In the genomic region with DNA sequence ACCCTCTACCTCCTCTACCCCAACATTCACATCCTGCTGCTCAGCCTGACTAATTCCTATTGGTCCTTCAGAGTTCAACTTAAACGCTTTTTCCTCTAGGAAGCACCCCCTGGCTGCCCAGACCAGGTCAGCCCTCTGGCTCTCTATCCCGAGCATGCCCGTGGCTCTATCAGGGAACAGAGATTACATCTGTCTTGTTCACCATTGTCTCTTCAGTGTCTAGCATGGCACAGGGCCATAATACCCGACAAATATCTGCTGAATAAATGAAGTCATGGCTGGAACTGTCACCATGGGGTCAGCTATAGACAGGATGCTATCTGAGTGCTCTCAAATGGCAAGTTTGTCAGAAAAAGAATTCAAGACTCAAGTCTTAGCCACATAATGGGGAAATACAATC, we compare ENCODE assay signal across 15 cellular contexts.
DNase-seq lines count a peak whose midpoint lies in the region; ATAC-seq, FAIRE-seq and TF ChIP-seq lines count a peak whose summit lies in the region.
"Had no signal": no experiment of that assay in that cellular context is flagged by ENCODE, and none has a peak within 500 bp of the region (broad histone marks: within the 10 kb centered on the region; RNA-seq: fewer than 3 reads in every experiment).

No MANE protein-coding gene starts in this region.

- TF ChIP-seq POLR2A in HepG2 (IDR thresholded peaks at IDR 0.05; ENCODE audit: insufficient read depth in 1 of 2, low read depth in 2 of 2, low read length in 2 of 2) (no peak), right lobe of liver (IDR thresholded peaks at IDR 0.05) (no peak)

- no peak for DNase-seq in HepG2 (ENCODE audit: low spot score)
- no peak for DNase-seq in right lobe of liver
- DNase-seq in hippocampal formation (lab: John Stamatoyannopoulos, UW), result peak; percentile 23 to 52
- DNase-seq in substantia nigra (lab: John Stamatoyannopoulos, UW), result peak in 16 of 49 donors; percentile 11 to 59 (median 25)
- no peak for DNase-seq in kidney glomerular epithelial cell (lab: John Stamatoyannopoulos, UW)
- DNase-seq in cerebellar cortex (ENCODE audit: low spot score), result no peak
- DNase-seq in NCI-H1930 (lab: John Stamatoyannopoulos, UW), result no peak
- DNase-seq: AML-193; CD4-positive, CD25-positive, alpha-beta regulatory T cell; DMS 273 treated with DMSO at 0.1 percent for 48 hours; GM23248; IMR-90 had no signal

- intact Hi-C loops in HepG2 (cut with micrococcal nuclease; ENCODE audit: unreplicated experiment) (no loop called here), right lobe of liver (cut with DNase I) (no loop called here)

- in situ Hi-C loops in HepG2 (cut with HindIII; ENCODE audit: extremely low pct_ligation_motif_present, low pct_unique_long_range_greater_than_20kb), result no loop called here

- CTCF ChIA-PET in HepG2 (lab: Yijun Ruan, JAX; ENCODE audit: low intra/inter-chr PET ratio, low total read pairs), result no interaction called here

- TF ChIP-seq CTCF in HepG2 (CRISPR knock-in tag; IDR thresholded peaks at IDR 0.05), result no peak
- no peak for TF ChIP-seq CTCF in right lobe of liver (IDR thresholded peaks at IDR 0.05)

- H3K79me2 ChIP-seq in HepG2 (ENCODE audit: insufficient read depth, low read length), result no peaks in the 10 kb centered on the region

- no peak overlapping the region for H3K4me2 ChIP-seq in HepG2 (ENCODE audit: low read depth, low read length)
- H3K4me2 ChIP-seq: BLaER1 treated with 17β-estradiol and CSF1 and Interleukin-3, amounts not matched to agents 10 nM and 100 nM had no signal

- BruUV-seq in HepG2 (replicated peaks; lab: Mats Ljungman, UMichigan), result no TSS peak

- H4K20me1 ChIP-seq in HepG2 (ENCODE audit: insufficient read depth, low read length), result no peaks in the 10 kb centered on the region
- H4K20me1 ChIP-seq: BLaER1 treated with 17β-estradiol and CSF1 and Interleukin-3, amounts not matched to agents 10 nM and 100 nM had no signal

- H3K9ac ChIP-seq in HepG2 (ENCODE audit: insufficient read depth, low read depth, low read length), result no peak overlapping the region
- H3K9ac ChIP-seq: BLaER1 treated with 17β-estradiol and CSF1 and Interleukin-3, amounts not matched to agents 10 nM and 100 nM; GM23248 had no signal

- H3K4me1 ChIP-seq in HepG2 (ENCODE audit: insufficient read depth, low read length), result no peaks in the 10 kb centered on the region
- no peaks in the 10 kb centered on the region for H3K4me1 ChIP-seq in right lobe of liver
- H3K4me1 ChIP-seq: BLaER1 treated with 17β-estradiol and CSF1 and Interleukin-3, amounts not matched to agents 10 nM and 100 nM had no signal

- no peak for TF ChIP-seq EP300 in HepG2 (IDR thresholded peaks at IDR 0.05; ENCODE audit: low read depth in 2 of 2, low read length in 2 of 2)
- no peak for TF ChIP-seq EP300 in HepG2 (CRISPR knock-in tag; IDR thresholded peaks at IDR 0.05; ENCODE audit: borderline replicate concordance)

- FAIRE-seq in HepG2 (lab: Jason Lieb, UNC), result peak; percentile 40

- H3K4me3 ChIP-seq in HepG2 (replicated peaks in 1 of 3; ENCODE audit: insufficient read depth in 1 of 3, low read depth in 2 of 3, low read length in 3 of 3), result no peak overlapping the region
- H3K4me3 ChIP-seq in right lobe of liver, result no peak overlapping the region
- H3K4me3 ChIP-seq: BLaER1 treated with 17β-estradiol and CSF1 and Interleukin-3, amounts not matched to agents 10 nM and 100 nM; GM23248 had no signal

- no peak for TF ChIP-seq RAD21 in HepG2 (CRISPR knock-in tag; IDR thresholded peaks at IDR 0.05)

- H3K27ac ChIP-seq in HepG2 (ENCODE audit: extremely low read length, insufficient read depth, low read length) (no peak overlapping the region), right lobe of liver (no peak overlapping the region), substantia nigra (ENCODE audit: low read depth, low read length, poor library complexity, severe bottlenecking) (peak overlapping the region; percentile 26)
- H3K27ac ChIP-seq: 22Rv1; BLaER1 treated with 17β-estradiol and CSF1 and Interleukin-3, amounts not matched to agents 10 nM and 100 nM; GM23248 had no signal

- H3K36me3 ChIP-seq in HepG2 (replicated peaks in 1 of 2; ENCODE audit: control insufficient read depth in 1 of 2, insufficient read depth in 2 of 2, low read length in 2 of 2) (no peaks in the 10 kb centered on the region), right lobe of liver (no peaks in the 10 kb centered on the region)
- H3K36me3 ChIP-seq: BLaER1 treated with 17β-estradiol and CSF1 and Interleukin-3, amounts not matched to agents 10 nM and 100 nM had no signal

- no peaks in the 10 kb centered on the region for H3K27me3 ChIP-seq in HepG2 (ENCODE audit: control insufficient read depth in 1 of 2, insufficient read depth in 2 of 2, low read length in 2 of 2)
- no peaks in the 10 kb centered on the region for H3K27me3 ChIP-seq in right lobe of liver
- H3K27me3 ChIP-seq: BLaER1 treated with 17β-estradiol and CSF1 and Interleukin-3, amounts not matched to agents 10 nM and 100 nM had no signal

- no peak overlapping the region for H2AFZ ChIP-seq in HepG2 (ENCODE audit: low read length)
- H2AFZ ChIP-seq: GM23248 had no signal

- ATAC-seq in HepG2 (no peak), right lobe of liver (no peak)
- ATAC-seq: HCT116 had no signal

- WGBS in HepG2 (ENCODE audit: low lambda C conversion rate), result 5% methylated on average over 4 of the region's 4 CpGs
- 49% methylated on average over 4 of the region's 4 CpGs for WGBS in right lobe of liver (ENCODE audit: insufficient coverage, low coverage, low lambda C conversion rate, missing lambda C conversion rate)

- no peaks in the 10 kb centered on the region for H3K9me3 ChIP-seq in HepG2 (ENCODE audit: low read length)
- H3K9me3 ChIP-seq in right lobe of liver, result no peaks in the 10 kb centered on the region

- POLR2A ChIA-PET in HepG2 (lab: Yijun Ruan, JAX), result no interaction called here

TF ChIP-seq in HepG2, 621 proteins besides CTCF, POLR2A, EP300 and RAD21 (continues in another document):
- TF ChIP-seq, protein P1, sequence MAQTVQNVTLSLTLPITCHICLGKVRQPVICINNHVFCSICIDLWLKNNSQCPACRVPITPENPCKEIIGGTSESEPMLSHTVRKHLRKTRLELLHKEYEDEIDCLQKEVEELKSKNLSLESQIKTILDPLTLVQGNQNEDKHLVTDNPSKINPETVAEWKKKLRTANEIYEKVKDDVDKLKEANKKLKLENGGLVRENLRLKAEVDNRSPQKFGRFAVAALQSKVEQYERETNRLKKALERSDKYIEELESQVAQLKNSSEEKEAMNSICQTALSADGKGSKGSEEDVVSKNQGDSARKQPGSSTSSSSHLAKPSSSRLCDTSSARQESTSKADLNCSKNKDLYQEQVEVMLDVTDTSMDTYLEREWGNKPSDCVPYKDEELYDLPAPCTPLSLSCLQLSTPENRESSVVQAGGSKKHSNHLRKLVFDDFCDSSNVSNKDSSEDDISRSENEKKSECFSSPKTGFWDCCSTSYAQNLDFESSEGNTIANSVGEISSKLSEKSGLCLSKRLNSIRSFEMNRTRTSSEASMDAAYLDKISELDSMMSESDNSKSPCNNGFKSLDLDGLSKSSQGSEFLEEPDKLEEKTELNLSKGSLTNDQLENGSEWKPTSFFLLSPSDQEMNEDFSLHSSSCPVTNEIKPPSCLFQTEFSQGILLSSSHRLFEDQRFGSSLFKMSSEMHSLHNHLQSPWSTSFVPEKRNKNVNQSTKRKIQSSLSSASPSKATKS (CRISPR knock-in tag; IDR thresholded peaks at IDR 0.05), result no peak
- TF ChIP-seq ZNF382 (CRISPR knock-in tag; IDR thresholded peaks at IDR 0.05; ENCODE audit: borderline replicate concordance) (no peak), SIN3A (IDR thresholded peaks at IDR 0.05; ENCODE audit: borderline replicate concordance, low read depth, low read length) (no peak), MBD4 (IDR thresholded peaks at IDR 0.05; ENCODE audit: borderline replicate concordance, low read length) (no peak), HNRNPH1 (optimal IDR thresholded peaks at IDR 0.05; ENCODE audit: low read depth, low read length) (no peak), MXD4 (CRISPR knock-in tag; IDR thresholded peaks at IDR 0.05) (no peak), RARG (CRISPR knock-in tag; IDR thresholded peaks at IDR 0.05; ENCODE audit: low read depth) (no peak)
- TF ChIP-seq, protein P2, sequence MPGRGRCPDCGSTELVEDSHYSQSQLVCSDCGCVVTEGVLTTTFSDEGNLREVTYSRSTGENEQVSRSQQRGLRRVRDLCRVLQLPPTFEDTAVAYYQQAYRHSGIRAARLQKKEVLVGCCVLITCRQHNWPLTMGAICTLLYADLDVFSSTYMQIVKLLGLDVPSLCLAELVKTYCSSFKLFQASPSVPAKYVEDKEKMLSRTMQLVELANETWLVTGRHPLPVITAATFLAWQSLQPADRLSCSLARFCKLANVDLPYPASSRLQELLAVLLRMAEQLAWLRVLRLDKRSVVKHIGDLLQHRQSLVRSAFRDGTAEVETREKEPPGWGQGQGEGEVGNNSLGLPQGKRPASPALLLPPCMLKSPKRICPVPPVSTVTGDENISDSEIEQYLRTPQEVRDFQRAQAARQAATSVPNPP (CRISPR knock-in tag; IDR thresholded peaks at IDR 0.05), result no peak
- TF ChIP-seq, protein P3, sequence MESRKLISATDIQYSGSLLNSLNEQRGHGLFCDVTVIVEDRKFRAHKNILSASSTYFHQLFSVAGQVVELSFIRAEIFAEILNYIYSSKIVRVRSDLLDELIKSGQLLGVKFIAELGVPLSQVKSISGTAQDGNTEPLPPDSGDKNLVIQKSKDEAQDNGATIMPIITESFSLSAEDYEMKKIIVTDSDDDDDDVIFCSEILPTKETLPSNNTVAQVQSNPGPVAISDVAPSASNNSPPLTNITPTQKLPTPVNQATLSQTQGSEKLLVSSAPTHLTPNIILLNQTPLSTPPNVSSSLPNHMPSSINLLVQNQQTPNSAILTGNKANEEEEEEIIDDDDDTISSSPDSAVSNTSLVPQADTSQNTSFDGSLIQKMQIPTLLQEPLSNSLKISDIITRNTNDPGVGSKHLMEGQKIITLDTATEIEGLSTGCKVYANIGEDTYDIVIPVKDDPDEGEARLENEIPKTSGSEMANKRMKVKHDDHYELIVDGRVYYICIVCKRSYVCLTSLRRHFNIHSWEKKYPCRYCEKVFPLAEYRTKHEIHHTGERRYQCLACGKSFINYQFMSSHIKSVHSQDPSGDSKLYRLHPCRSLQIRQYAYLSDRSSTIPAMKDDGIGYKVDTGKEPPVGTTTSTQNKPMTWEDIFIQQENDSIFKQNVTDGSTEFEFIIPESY (CRISPR knock-in tag; IDR thresholded peaks at IDR 0.05), result no peak

Comparison
In these comparisons a context has a peak if more than half of its experiments do, and no peak if none do; other contexts are left out.
1. DNase-seq: peak in hippocampal formation (2 of 2); none in HepG2 (single experiment), right lobe of liver (0 of 3), kidney glomerular epithelial cell (single experiment), cerebellar cortex (single experiment) and NCI-H1930 (0 of 2).